ENCODE assay signal across 36 cellular contexts in the genomic region with DNA sequence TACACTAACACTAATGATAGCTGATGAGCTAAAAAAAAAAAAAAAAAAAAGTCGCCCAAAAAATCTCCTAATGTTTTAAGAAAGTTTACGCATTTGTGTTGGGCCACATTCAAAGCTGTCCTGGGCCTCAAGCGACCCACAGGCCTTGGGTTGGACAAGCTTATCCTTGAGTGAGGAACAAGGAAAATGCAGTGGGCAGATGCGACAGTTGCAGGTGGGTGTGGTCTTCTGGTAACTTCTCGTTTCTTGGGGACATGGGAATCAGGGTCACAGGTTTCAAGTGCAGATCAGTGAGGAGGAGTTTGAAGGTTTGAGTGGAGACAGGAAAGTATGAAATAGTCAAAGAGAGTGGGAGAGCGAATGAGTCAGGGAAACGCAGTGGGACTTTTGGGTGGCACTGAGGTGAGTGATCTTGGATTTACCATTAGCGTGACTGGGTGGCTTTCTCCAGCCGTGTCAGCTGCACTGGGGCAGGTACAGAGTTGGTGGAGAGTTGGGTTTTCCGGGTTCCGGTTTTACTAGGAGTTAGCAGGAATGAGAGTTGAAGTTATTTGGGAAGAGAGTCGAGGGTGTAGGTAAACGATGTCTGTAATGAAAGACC. TPM values are rescaled to one million over a fixed set of nuclear protein-coding genes. Genes with fewer than 3 reads are reported as not detected.
A peak's percentile ranks its signal among the peaks of the same experiment; 100 is the strongest.
DNase-seq lines count a peak whose midpoint lies in the region; ATAC-seq, FAIRE-seq and TF ChIP-seq lines count a peak whose summit lies in the region.
"Had no signal": no experiment of that assay in that cellular context is flagged by ENCODE, and none has a peak within 500 bp of the region (broad histone marks: within the 10 kb centered on the region; RNA-seq: fewer than 3 reads in every experiment).

No MANE protein-coding gene starts in this region.

- no peaks in the 10 kb centered on the region for H3K23me2 ChIP-seq in H1 (ENCODE audit: low read depth, low read length)

- H3K4ac ChIP-seq in H1 (replicated peaks; ENCODE audit: insufficient read length, low read depth, low read length), result no peak overlapping the region

- no peaks in the 10 kb centered on the region for H3K79me2 ChIP-seq in H1 (ENCODE audit: control insufficient read depth in 1 of 2, insufficient read depth in 2 of 2, low read length in 2 of 2)

- H2BK120ac ChIP-seq in H1 (replicated peaks; ENCODE audit: low read depth, low read length), result no peak overlapping the region

- H2BK5ac ChIP-seq in H1 (ENCODE audit: low read depth, low read length), result no peak overlapping the region

- H3K36me3 ChIP-seq in left ventricle myocardium inferior (no peaks in the 10 kb centered on the region), H1 (ENCODE audit: control insufficient read depth in 2 of 4, insufficient read depth in 4 of 4, low read length in 3 of 4) (no peaks in the 10 kb centered on the region), upper lobe of left lung (no peaks in the 10 kb centered on the region)
- H3K36me3 ChIP-seq: HAP-1, ovary, thyroid gland had no signal

- no peak overlapping the region for H2BK20ac ChIP-seq in H1 (ENCODE audit: low read length)

- H2BK15ac ChIP-seq in H1 (ENCODE audit: low read length), result no peak overlapping the region

- intact Hi-C loops in cardiac septum (cut with DNase I), result no loop called here
- intact Hi-C loops in left ventricle myocardium inferior (cut with micrococcal nuclease), result no loop called here

- no peaks in the 10 kb centered on the region for H3K79me1 ChIP-seq in H1 (ENCODE audit: low read depth, low read length)

- H3K27ac ChIP-seq in left ventricle myocardium inferior (replicated peaks) (no peak overlapping the region), H1 (ENCODE audit: low read depth, low read length) (no peak overlapping the region), upper lobe of left lung (no peak overlapping the region)
- H3K27ac ChIP-seq: A549, coronary artery, ovary, thyroid gland had no signal

- H3K4me3 ChIP-seq in left ventricle myocardium inferior (no peak overlapping the region), H1 (ENCODE audit: extremely low read depth in 1 of 4, insufficient read depth in 2 of 4, low read depth in 3 of 4, low read length in 4 of 4) (no peak overlapping the region), upper lobe of left lung (no peak overlapping the region)
- H3K4me3 ChIP-seq: A549, coronary artery, HAP-1, ovary, thyroid gland had no signal

- TF ChIP-seq EP300 in H1 (IDR thresholded peaks at IDR 0.05; ENCODE audit: borderline replicate concordance in 1 of 2, low read depth in 2 of 2, low read length in 2 of 2) (no peak), upper lobe of left lung (IDR thresholded peaks at IDR 0.05) (no peak)

- no peaks in the 10 kb centered on the region for H4K20me1 ChIP-seq in H1 (replicated peaks in 1 of 2; ENCODE audit: control insufficient read depth in 1 of 2, insufficient read depth in 2 of 2, low read length in 2 of 2)

- H4K8ac ChIP-seq in H1 (ENCODE audit: extremely low read depth, insufficient read depth, low read length), result no peak overlapping the region

- no peak overlapping the region for H3K56ac ChIP-seq in H1 (replicated peaks; ENCODE audit: insufficient read length, low read depth, low read length)

- DNase-seq in cardiac septum (ENCODE audit: low spot score), result peak; percentile 56
- no peak for DNase-seq in left ventricle myocardium inferior
- DNase-seq in NOMO-1 treated with dmso at 0.1 percent for 144 hours (lab: John Stamatoyannopoulos, UW; ENCODE audit: unreplicated experiment), result peak; percentile 54
- no peak for DNase-seq in H1 (ENCODE audit: low read depth in 1 of 2, low spot score in 2 of 2)
- DNase-seq in upper lobe of left lung, result no peak
- no peak for DNase-seq in activated effector memory CD4-positive, alpha-beta T cell treated with Interleukin-2 at 50 U/mL for 16 hours
- no peak for DNase-seq in NCI-H1092 treated with DMSO at 0.1 percent for 48 hours (lab: John Stamatoyannopoulos, UW)
- no peak for DNase-seq in NCI-H1436 (lab: John Stamatoyannopoulos, UW)
- DNase-seq: activated CD4-positive, alpha-beta T cell treated with anti-CD3 and anti-CD28 coated beads for 4 hours; activated gamma-delta T cell; activated T-cell treated with anti-CD3 and anti-CD28 coated beads for 4 hours; AML-193; CD4-positive, alpha-beta memory T cell; effector memory CD4-positive, alpha-beta T cell; hypothalamus; Kasumi-1; left cardiac atrium; mammary epithelial cell; NCI-H1048; NCI-H187 treated with DMSO at 0.1 percent for 48 hours; NCI-H2171; NCI-H510A; nephron progenitor cell; ovary; PC-9; T-helper 2 cell; thyroid gland had no signal

- TF ChIP-seq RAD21 in H1 (IDR thresholded peaks at IDR 0.05 in 1 of 2, conservative IDR thresholded peaks at IDR 0.05 in 1 of 2; ENCODE audit: low read depth in 2 of 2, low read length in 2 of 2), result no peak

- POLR2A ChIA-PET in H1 (lab: Charles Lee; ENCODE audit: partially characterized antibody), result no interaction called here

- H3K9ac ChIP-seq in H1 (replicated peaks in 1 of 4; ENCODE audit: extremely low read depth in 1 of 4, low read depth in 3 of 4, low read length in 3 of 4), result no peak overlapping the region

- CTCF ChIA-PET in H1 (lab: Charles Lee; ENCODE audit: partially characterized antibody), result interaction anchor here (0.6 to 1.4 kb wide), 5 partner anchors 74 to 906 kb away, joined by 3 to 4 read pairs (median 4); no protein-coding TSS in a partner anchor

- H3K23ac ChIP-seq in H1 (ENCODE audit: insufficient read length), result no peak overlapping the region

- H3K4me1 ChIP-seq in left ventricle myocardium inferior (no peaks in the 10 kb centered on the region), H1 (replicated peaks in 1 of 4; ENCODE audit: control insufficient read depth in 3 of 4, insufficient read depth in 4 of 4, low read length in 3 of 4) (no peaks in the 10 kb centered on the region), upper lobe of left lung (peaks cover 8 to 20% (median 13%) of the 10 kb centered on the region in 4 donors)
- H3K4me1 ChIP-seq: HAP-1 had no signal

- H3K18ac ChIP-seq in H1 (ENCODE audit: extremely low read depth, low read length), result no peak overlapping the region

- H2BK12ac ChIP-seq in H1 (ENCODE audit: low read depth, low read length), result no peak overlapping the region

- H3K27me3 ChIP-seq in left ventricle myocardium inferior (ENCODE audit: low read depth) (peaks cover 13% of the 10 kb centered on the region), H1 (replicated peaks in 1 of 4; ENCODE audit: control insufficient read depth in 3 of 4, extremely low read depth in 1 of 4, insufficient read depth in 3 of 4, low read length in 3 of 4) (peaks cover 0 to 2% (median 0%) of the 10 kb centered on the region in 4 experiments; a peak in 1 of 7 replicates), upper lobe of left lung (no peaks in the 10 kb centered on the region)
- H3K27me3 ChIP-seq: ovary, thyroid gland had no signal

- H4K91ac ChIP-seq in H1 (replicated peaks; ENCODE audit: insufficient read length, low read length), result no peak overlapping the region

- peaks cover 7% of the 10 kb centered on the region for H3K9me3 ChIP-seq in left ventricle myocardium inferior (replicated peaks)
- no peaks in the 10 kb centered on the region for H3K9me3 ChIP-seq in H1 (ENCODE audit: insufficient read depth in 2 of 2, low read depth in 1 of 2, low read length in 1 of 2)
- H3K9me3 ChIP-seq in upper lobe of left lung, result peaks cover 0 to 3% (median 0%) of the 10 kb centered on the region in 4 donors
- H3K9me3 ChIP-seq: HAP-1, ovary, thyroid gland had no signal

- H2AFZ ChIP-seq in H1 (ENCODE audit: low read length), result peak overlapping the region; percentile 7; the same call in 1 of the 2 replicates
- H2AFZ ChIP-seq: PC-9 had no signal

- H3K14ac ChIP-seq in H1 (ENCODE audit: insufficient read length), result no peak overlapping the region

- TF ChIP-seq POLR2A in H1 (IDR thresholded peaks at IDR 0.05; ENCODE audit: control extremely low read depth in 1 of 2, low read depth in 2 of 2, low read length in 2 of 2), result no peak
- no peak for TF ChIP-seq POLR2A in upper lobe of left lung (IDR thresholded peaks at IDR 0.05)

- no peak for FAIRE-seq in H1 (lab: Jason Lieb, UNC)
- FAIRE-seq: A549 had no signal

- H4K5ac ChIP-seq in H1 (ENCODE audit: insufficient read length, low read depth, low read length), result no peak overlapping the region

- H2AK5ac ChIP-seq in H1 (ENCODE audit: low read depth, low read length), result no peak overlapping the region

- peak; percentile 37 to 47 for ATAC-seq in upper lobe of left lung (ENCODE audit: low FRiP score in 2 of 2)
- ATAC-seq: A549, left cardiac atrium, Right ventricle myocardium inferior, SK-N-SH treated with all-trans-retinoic acid at 6 μM for 48 hours had no signal

- no peak overlapping the region for H3K4me2 ChIP-seq in H1 (ENCODE audit: insufficient read depth in 1 of 2, low read depth in 2 of 2, low read length in 2 of 2)
- H3K4me2 ChIP-seq: A549 had no signal

- 97 to 100% methylated on average over 2 to 12 of the region's 13 CpGs for WGBS in H1 (ENCODE audit: extremely low coverage in 1 of 2, insufficient coverage in 1 of 2, insufficient read length in 1 of 2, insufficient replicate concordance in 2 of 2, low coverage in 1 of 2, low lambda C conversion rate in 2 of 2, missing lambda C conversion rate in 1 of 2), 2 experiments
- 81 to 85% methylated on average over 13 of the region's 13 CpGs for WGBS in upper lobe of left lung, 2 donors

- TF ChIP-seq CTCF in left ventricle myocardium inferior (IDR thresholded peaks at IDR 0.05; ENCODE audit: borderline replicate concordance) (no peak), H1 (IDR thresholded peaks at IDR 0.05; ENCODE audit: control extremely low read depth in 1 of 3, insufficient read depth in 1 of 3, low read depth in 1 of 3, low read length in 3 of 3) (no peak), upper lobe of left lung (IDR thresholded peaks at IDR 0.05) (no peak)

RNA-seq across cellular contexts. Expression of gene CCL22, which starts 15.4 kb away (rescaled TPM):
- total RNA-seq in cardiac septum (not detected), left ventricle myocardium inferior (not detected), upper lobe of left lung (1 to 10 TPM in 1 of 6 donors, under 1 TPM in 3, not detected in 2; 0.39 to 4.7 (median 0.71) TPM)
- not detected in 2 replicates for total RNA-seq in H1 (2021; fragmentation: NEBNext Ultra II Directional; extraction: Animal tissue kit (Norgen Biotek cat#: 25700))
- polyA plus RNA-seq in H1 (2011; rRNA removed), result not detected in 2 replicates
- polyA plus RNA-seq in H1 (2011; cell fraction: cytosol; rRNA removed), result not detected
- polyA plus RNA-seq in H1 (2011; cell fraction: nucleus; rRNA removed), result not detected
- not detected in 4 replicates for polyA plus RNA-seq in H1 (2012, experiment 1 of 2)
- polyA plus RNA-seq in H1 (2012, experiment 2 of 2), result 0.07 TPM
- 0.02 TPM for polyA plus RNA-seq in H1 (2013, experiment 1 of 2)
- 0.07 TPM for polyA plus RNA-seq in H1 (2013, experiment 2 of 2)
- not detected in 2 replicates for polyA minus RNA-seq in H1 (2011; rRNA and poly(A)+ RNA removed)
- not detected for polyA minus RNA-seq in H1 (2011; cell fraction: cytosol; rRNA and poly(A)+ RNA removed)
- not detected for polyA minus RNA-seq in H1 (2011; cell fraction: nucleus; rRNA and poly(A)+ RNA removed)
- total RNA-seq: Daoy, epithelial cell of proximal tubule, glomerular endothelial cell, renal cortical epithelial cell, Right ventricle myocardium inferior, thyroid gland had no signal
- polyA plus RNA-seq: A549; CD4-positive, alpha-beta memory T cell had no signal

RNA-seq across cellular contexts. Expression of gene CX3CL1, which starts 29.1 kb away (rescaled TPM):
- 8.7 TPM for total RNA-seq in cardiac septum
- total RNA-seq in left ventricle myocardium inferior, result 11.7 TPM
- 1.4 and 1.9 TPM in 2 replicates for total RNA-seq in H1 (2021; fragmentation: NEBNext Ultra II Directional; extraction: Animal tissue kit (Norgen Biotek cat#: 25700))
- polyA plus RNA-seq in H1 (2011; rRNA removed), result 3.0 and 3.2 TPM in 2 replicates
- 2.0 TPM for polyA plus RNA-seq in H1 (2011; cell fraction: cytosol; rRNA removed)
- 3.8 TPM for polyA plus RNA-seq in H1 (2011; cell fraction: nucleus; rRNA removed)
- 2.2 to 2.8 TPM (median 2.3 TPM) in 4 replicates for polyA plus RNA-seq in H1 (2012, experiment 1 of 2)
- polyA plus RNA-seq in H1 (2012, experiment 2 of 2), result 2.3 TPM
- 2.8 TPM for polyA plus RNA-seq in H1 (2013, experiment 1 of 2)
- polyA plus RNA-seq in H1 (2013, experiment 2 of 2), result 3.1 TPM
- polyA minus RNA-seq in H1 (2011; rRNA and poly(A)+ RNA removed), result 2.4 and 2.7 TPM in 2 replicates
- polyA minus RNA-seq in H1 (2011; cell fraction: cytosol; rRNA and poly(A)+ RNA removed), result 1.4 TPM
- polyA minus RNA-seq in H1 (2011; cell fraction: nucleus; rRNA and poly(A)+ RNA removed), result 2.6 TPM
- total RNA-seq in upper lobe of left lung, result 100 to 1,000 TPM in 1 of 6 donors, 10 to 100 TPM in 4, 1 to 10 TPM in 1; 6.3 to 106 (median 31.7) TPM
- total RNA-seq: CD4-positive, alpha-beta memory T cell; PC-9 had no signal
- polyA plus RNA-seq: CD4-positive, alpha-beta memory T cell had no signal

RNA-seq across cellular contexts. Expression of gene PLLP, which starts 58.8 kb away (rescaled TPM):
- 1.2 TPM for total RNA-seq in cardiac septum
- total RNA-seq in left ventricle myocardium inferior, result 5.2 TPM
- 2.3 and 2.9 TPM in 2 replicates for total RNA-seq in H1 (2021; fragmentation: NEBNext Ultra II Directional; extraction: Animal tissue kit (Norgen Biotek cat#: 25700))
- 9.7 and 10.6 TPM in 2 replicates for polyA plus RNA-seq in H1 (2011; rRNA removed)
- polyA plus RNA-seq in H1 (2011; cell fraction: cytosol; rRNA removed), result 6.6 TPM
- polyA plus RNA-seq in H1 (2011; cell fraction: nucleus; rRNA removed), result 4.5 TPM
- polyA plus RNA-seq in H1 (2012, experiment 1 of 2), result 2.7 to 4.6 TPM (median 3.7 TPM) in 4 replicates
- 5.6 TPM for polyA plus RNA-seq in H1 (2012, experiment 2 of 2)
- 4.5 TPM for polyA plus RNA-seq in H1 (2013, experiment 1 of 2)
- polyA plus RNA-seq in H1 (2013, experiment 2 of 2), result 5.9 TPM
- polyA minus RNA-seq in H1 (2011; rRNA and poly(A)+ RNA removed), result 3.9 and 4.3 TPM in 2 replicates
- 4.3 TPM for polyA minus RNA-seq in H1 (2011; cell fraction: cytosol; rRNA and poly(A)+ RNA removed)
- 2.7 TPM for polyA minus RNA-seq in H1 (2011; cell fraction: nucleus; rRNA and poly(A)+ RNA removed)
- total RNA-seq in upper lobe of left lung, result 100 to 1,000 TPM in 4 of 6 donors, 10 to 100 TPM in 2; 38.8 to 184 (median 114) TPM

Comparison
In these comparisons a context has a peak if more than half of its experiments do, and no peak if none do; other contexts are left out.
1. DNase-seq: peak in cardiac septum (single experiment) and NOMO-1 treated with dmso at 0.1 percent for 144 hours (single experiment); none in left ventricle myocardium inferior (single experiment), H1 (0 of 2), upper lobe of left lung (0 of 2), activated effector memory CD4-positive, alpha-beta T cell treated with Interleukin-2 at 50 U/mL for 16 hours (single experiment), NCI-H1092 treated with DMSO at 0.1 percent for 48 hours (single experiment) and NCI-H1436 (single experiment).